Comparison of ENCODE assay signal across 8 cellular contexts in genomic region chr12:48813464-48814312, GRCh38. TPM values are rescaled to one million over a fixed set of nuclear protein-coding genes. Genes with fewer than 3 reads are reported as not detected.
DNase-seq lines count a peak whose midpoint lies in the region; ATAC-seq lines count a peak whose summit lies in the region.

No MANE protein-coding gene starts in this region.

- peaks cover 33% of the 10 kb centered on the region for H3K4me1 ChIP-seq in mononuclear cell (ENCODE audit: insufficient read depth, low read length)

- peaks cover 17% of the 10 kb centered on the region for H3K27me3 Mint-ChIP-seq in stimulated activated naive CD8-positive, alpha-beta T cell treated with anti-CD3 and anti-CD28 coated beads, Interleukin-15, Interleukin-2, amounts not matched to agents 100 ng/mL and 50 ng/mL, for 24 hours
- H3K27me3 Mint-ChIP-seq in central memory CD8-positive, alpha-beta T cell = no peaks in the 10 kb centered on the region

- no peak for ATAC-seq in stimulated activated naive CD8-positive, alpha-beta T cell treated with anti-CD3 and anti-CD28 coated beads, Interleukin-15, Interleukin-2, amounts not matched to agents 100 U/mL and 50 U/mL, for 24 hours
- no peak for ATAC-seq in central memory CD8-positive, alpha-beta T cell (replicated peaks; ENCODE audit: extremely low read depth, poor library complexity, severe bottlenecking)
- ATAC-seq in GM19463 (IDR thresholded peaks at IDR 0.05; ENCODE audit: unreplicated experiment) = no peak

- no peaks in the 10 kb centered on the region for H3K9me3 ChIP-seq in mononuclear cell (ENCODE audit: low read depth, low read length)

- H3K36me3 Mint-ChIP-seq in stimulated activated naive CD8-positive, alpha-beta T cell treated with anti-CD3 and anti-CD28 coated beads, Interleukin-15, Interleukin-2, amounts not matched to agents 100 ng/mL and 50 ng/mL, for 24 hours (ENCODE audit: low read depth) = no peaks in the 10 kb centered on the region
- H3K36me3 Mint-ChIP-seq in central memory CD8-positive, alpha-beta T cell (ENCODE audit: insufficient read depth) = peaks cover 9% of the 10 kb centered on the region

- peak overlapping the region; percentile 95 for H3K4me3 Mint-ChIP-seq in stimulated activated naive CD8-positive, alpha-beta T cell treated with anti-CD3 and anti-CD28 coated beads, Interleukin-15, Interleukin-2, amounts not matched to agents 100 ng/mL and 50 ng/mL, for 24 hours
- peak overlapping the region; percentile 83 for H3K4me3 Mint-ChIP-seq in central memory CD8-positive, alpha-beta T cell

- H3K27ac Mint-ChIP-seq in stimulated activated naive CD8-positive, alpha-beta T cell treated with anti-CD3 and anti-CD28 coated beads, Interleukin-15, Interleukin-2, amounts not matched to agents 100 ng/mL and 50 ng/mL, for 24 hours = peak overlapping the region; percentile 26
- H3K27ac Mint-ChIP-seq in central memory CD8-positive, alpha-beta T cell (ENCODE audit: low read depth) = peak overlapping the region; percentile 77

- H3K4me3 ChIP-seq in mononuclear cell (ENCODE audit: low read length) = peak overlapping the region; percentile 56

- H3K27me3 ChIP-seq in mononuclear cell (ENCODE audit: insufficient read depth, low read length) = peaks cover 22% of the 10 kb centered on the region

- no peak for DNase-seq in stimulated activated naive CD8-positive, alpha-beta T cell treated with anti-CD3 and anti-CD28 coated beads, Interleukin-15, Interleukin-2, amounts not matched to agents 100 U/mL and 50 U/mL, for 24 hours
- no peak for DNase-seq in central memory CD8-positive, alpha-beta T cell (ENCODE audit: low spot score in 2 of 2)
- DNase-seq in NCI-H446 (lab: John Stamatoyannopoulos, UW) = no peak
- DNase-seq in NCI-H1417 treated with DMSO at 0.1 percent for 48 hours (lab: John Stamatoyannopoulos, UW) = no peak
- DNase-seq in NCI-H226 = no peak

- peaks cover 30% of the 10 kb centered on the region for H3K4me1 Mint-ChIP-seq in stimulated activated naive CD8-positive, alpha-beta T cell treated with anti-CD3 and anti-CD28 coated beads, Interleukin-15, Interleukin-2, amounts not matched to agents 100 ng/mL and 50 ng/mL, for 24 hours (ENCODE audit: low read depth)
- H3K4me1 Mint-ChIP-seq in central memory CD8-positive, alpha-beta T cell = peaks cover 52% of the 10 kb centered on the region

- no peaks in the 10 kb centered on the region for H3K9me3 Mint-ChIP-seq in stimulated activated naive CD8-positive, alpha-beta T cell treated with anti-CD3 and anti-CD28 coated beads, Interleukin-15, Interleukin-2, amounts not matched to agents 100 ng/mL and 50 ng/mL, for 24 hours
- H3K9me3 Mint-ChIP-seq in central memory CD8-positive, alpha-beta T cell = no peaks in the 10 kb centered on the region

RNA-seq across cellular contexts. Expression of gene CACNB3, which starts 4.6 kb away (rescaled TPM):
- 0.63 TPM for total RNA-seq in mononuclear cell

RNA-seq across cellular contexts. Expression of gene ADCY6, which starts 24.8 kb away (rescaled TPM):
- 0.52 TPM for total RNA-seq in mononuclear cell

RNA-seq across cellular contexts. Expression of gene DDX23, which starts 38.3 kb away (rescaled TPM):
- 51.9 TPM for total RNA-seq in mononuclear cell

RNA-seq across cellular contexts. Expression of gene RND1, which starts 52.0 kb away (rescaled TPM):
- 6.2 TPM for total RNA-seq in mononuclear cell
